Comparison of ENCODE assay signal across 11 cellular contexts in the genomic region with DNA sequence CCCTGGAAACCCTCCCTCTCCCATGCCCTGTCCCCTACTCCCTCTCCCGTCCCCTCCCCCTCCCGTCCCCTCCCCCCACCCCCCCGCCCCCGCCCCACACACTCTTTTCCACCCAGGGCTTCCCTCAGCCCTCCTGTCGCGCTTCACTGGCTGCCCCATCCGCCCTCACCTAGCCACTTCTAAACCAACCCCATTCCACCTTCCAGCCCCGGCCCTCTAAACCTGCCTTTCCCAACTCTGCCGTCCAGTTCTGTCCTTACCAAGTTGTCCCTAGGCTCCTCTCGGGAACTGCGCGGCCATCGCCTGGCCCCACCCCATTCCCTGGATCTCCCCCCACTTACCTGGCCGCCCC. TPM values are rescaled to one million over a fixed set of nuclear protein-coding genes. Genes with fewer than 3 reads are reported as not detected.
DNase-seq lines count a peak whose midpoint lies in the region; ATAC-seq and TF ChIP-seq lines count a peak whose summit lies in the region.
"Had no signal": no experiment of that assay in that cellular context is flagged by ENCODE, and none has a peak within 500 bp of the region (broad histone marks: within the 10 kb centered on the region; RNA-seq: fewer than 3 reads in every experiment).

No MANE protein-coding gene starts in this region.

- 7% methylated on average over 14 of the region's 14 CpGs for WGBS in right lobe of liver (ENCODE audit: insufficient coverage, low coverage, low lambda C conversion rate, missing lambda C conversion rate)
- 7 to 11% methylated on average over 13 to 14 of the region's 14 CpGs for WGBS in tibial nerve, 2 donors

- no peak for TF ChIP-seq CTCF in VCaP (conservative IDR thresholded peaks at IDR 0.05)
- TF ChIP-seq CTCF in right lobe of liver (IDR thresholded peaks at IDR 0.05) = no peak
- no peak for TF ChIP-seq CTCF in tibial nerve (IDR thresholded peaks at IDR 0.05)

- TF ChIP-seq EP300 in tibial nerve (IDR thresholded peaks at IDR 0.05) = no peak

- H3K27me3 ChIP-seq in right lobe of liver (no peaks in the 10 kb centered on the region), tibial nerve (peaks cover 0 to 61% of the 10 kb centered on the region in 2 donors)

- TF ChIP-seq POLR2A in right lobe of liver (IDR thresholded peaks at IDR 0.05) = no peak
- TF ChIP-seq POLR2A in tibial nerve (IDR thresholded peaks at IDR 0.05) = no peak

- intact Hi-C loops in right lobe of liver (cut with DNase I) = no loop called here

- H3K4me1 ChIP-seq in right lobe of liver (peaks cover 0 to 18% (median 0%) of the 10 kb centered on the region in 4 donors), tibial nerve (peaks cover 0 to 48% (median 29%) of the 10 kb centered on the region in 4 donors)

- H3K9me3 ChIP-seq in right lobe of liver = no peaks in the 10 kb centered on the region
- no peaks in the 10 kb centered on the region for H3K9me3 ChIP-seq in tibial nerve

- H3K27ac ChIP-seq in VCaP (peak overlapping the region; percentile 79), right lobe of liver (no peak overlapping the region), tibial nerve (peak overlapping the region in 1 of 4 donors; percentile 35)

- ATAC-seq in right lobe of liver = no peak

- H3K4me3 ChIP-seq in right lobe of liver = peak overlapping the region; percentile 47 to 77 (median 71)
- peak overlapping the region in 3 of 4 donors; percentile 40 to 47 (median 41) for H3K4me3 ChIP-seq in tibial nerve

- DNase-seq in NCI-H510A (lab: John Stamatoyannopoulos, UW) (peak; percentile 83), NCI-H510A treated with DMSO at 0.1 percent for 48 hours (lab: John Stamatoyannopoulos, UW) (no peak), right lobe of liver (no peak), tibial nerve (ENCODE audit: low spot score in 2 of 2) (no peak), retina (no peak), DMS153 treated with DMSO at 0.1 percent for 48 hours (lab: John Stamatoyannopoulos, UW; ENCODE audit: unreplicated experiment) (no peak)
- no peak for DNase-seq in stimulated activated naive CD4-positive, alpha-beta T cell treated with Interleukin-2 at 50 U/mL for 16 hours (lab: John Stamatoyannopoulos, UW)
- DNase-seq: KBM-7, midbrain had no signal

- H3K36me3 ChIP-seq in right lobe of liver (no peaks in the 10 kb centered on the region), tibial nerve (no peaks in the 10 kb centered on the region)

RNA-seq across cellular contexts. Expression of gene RGL3, which starts 1.0 kb away (rescaled TPM):
- total RNA-seq in right lobe of liver = 10 to 100 TPM in 5 of 6 experiments, 1 to 10 TPM in 1; 6.7 to 26.6 (median 19.7) TPM
- 10 to 100 TPM in 2 of 4 donors, 1 to 10 TPM in 2; 5.7 to 17.9 (median 11.0) TPM for total RNA-seq in tibial nerve
- total RNA-seq: A673 had no signal

RNA-seq across cellular contexts. Expression of gene ODAD3, which starts 16.8 kb away (rescaled TPM):
- total RNA-seq in right lobe of liver (under 1 TPM; 0.21 to 0.73 (median 0.54) TPM), tibial nerve (1 to 10 TPM in 1 of 4 donors, under 1 TPM in 1, not detected in 2; 0.42 to 1.3 TPM)

RNA-seq across cellular contexts. Expression of gene PRKCSH, which starts 17.3 kb away (rescaled TPM):
- 100 to 1,000 TPM; 114 to 206 (median 192) TPM for total RNA-seq in right lobe of liver
- 100 to 1,000 TPM in 1 of 4 donors, 10 to 100 TPM in 3; 94.0 to 101 (median 97.4) TPM for total RNA-seq in tibial nerve

RNA-seq across cellular contexts. Expression of gene EPOR, which starts 34.0 kb away (rescaled TPM):
- total RNA-seq in right lobe of liver (1 to 10 TPM; 4.9 to 8.7 (median 7.1) TPM), tibial nerve (10 to 100 TPM in 1 of 4 donors, 1 to 10 TPM in 3; 3.5 to 10.0 (median 7.5) TPM)

RNA-seq across cellular contexts. Expression of gene SWSAP1, which starts 43.7 kb away (rescaled TPM):
- 1 to 10 TPM; 1.4 to 2.7 (median 2.3) TPM for total RNA-seq in right lobe of liver
- 1 to 10 TPM; 2.3 to 5.7 (median 2.8) TPM for total RNA-seq in tibial nerve
